Comparison of ENCODE assay signal across 1 cellular context in genomic region chr19:17581211-17581874, GRCh38.
TF ChIP-seq lines count a peak whose summit lies in the region.

No MANE protein-coding gene starts in this region.

TF ChIP-seq in K562, 482 proteins besides CTCF, POLR2A, EP300 and RAD21:
- TF ChIP-seq, protein P1, sequence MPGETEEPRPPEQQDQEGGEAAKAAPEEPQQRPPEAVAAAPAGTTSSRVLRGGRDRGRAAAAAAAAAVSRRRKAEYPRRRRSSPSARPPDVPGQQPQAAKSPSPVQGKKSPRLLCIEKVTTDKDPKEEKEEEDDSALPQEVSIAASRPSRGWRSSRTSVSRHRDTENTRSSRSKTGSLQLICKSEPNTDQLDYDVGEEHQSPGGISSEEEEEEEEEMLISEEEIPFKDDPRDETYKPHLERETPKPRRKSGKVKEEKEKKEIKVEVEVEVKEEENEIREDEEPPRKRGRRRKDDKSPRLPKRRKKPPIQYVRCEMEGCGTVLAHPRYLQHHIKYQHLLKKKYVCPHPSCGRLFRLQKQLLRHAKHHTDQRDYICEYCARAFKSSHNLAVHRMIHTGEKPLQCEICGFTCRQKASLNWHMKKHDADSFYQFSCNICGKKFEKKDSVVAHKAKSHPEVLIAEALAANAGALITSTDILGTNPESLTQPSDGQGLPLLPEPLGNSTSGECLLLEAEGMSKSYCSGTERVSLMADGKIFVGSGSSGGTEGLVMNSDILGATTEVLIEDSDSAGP (CRISPR knock-in tag; IDR thresholded peaks at IDR 0.05) = no peak
- TF ChIP-seq ZHX1 (conservative IDR thresholded peaks at IDR 0.05; ENCODE audit: low read length) (no peak), ZKSCAN8 (CRISPR knock-in tag; IDR thresholded peaks at IDR 0.05) (peak; percentile 91), ZNF785 (CRISPR knock-in tag; IDR thresholded peaks at IDR 0.05) (no peak), ZNF217 (CRISPR knock-in tag; IDR thresholded peaks at IDR 0.05) (no peak)
